Comparison of ENCODE assay signal across 22 cellular contexts in the genomic region with DNA sequence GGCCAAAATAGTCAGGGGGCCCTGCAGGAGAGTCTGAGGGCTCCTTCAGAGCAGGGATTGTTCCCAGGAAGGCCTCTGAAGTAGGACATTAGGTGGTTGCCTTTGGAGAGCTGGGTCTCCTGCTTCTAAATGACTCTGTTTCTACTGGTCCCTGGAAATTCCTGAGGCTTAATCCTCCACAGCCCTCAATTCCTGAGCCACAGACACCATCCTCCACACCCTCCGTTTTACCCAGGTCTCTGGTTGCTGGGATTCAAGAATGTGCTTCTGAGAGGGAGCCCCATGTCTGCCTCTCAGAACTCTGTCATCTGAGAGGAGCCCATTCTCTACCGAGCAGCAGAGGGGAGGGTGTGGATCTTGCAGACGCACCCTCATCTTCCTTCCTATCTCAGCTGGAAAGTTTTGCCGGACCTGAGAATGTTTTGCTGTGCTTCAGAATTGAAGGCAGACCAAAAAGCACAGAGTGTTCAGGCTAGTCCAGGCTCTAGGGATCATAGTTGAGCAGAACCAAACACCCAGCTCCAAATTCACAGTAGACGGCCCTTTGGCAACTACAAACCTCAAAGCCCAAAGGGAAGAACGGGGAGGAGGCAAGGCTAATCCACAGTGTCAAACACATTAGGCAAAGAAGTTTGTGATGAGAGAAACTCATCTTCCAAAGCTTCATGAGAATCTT. TPM values are rescaled to one million over a fixed set of nuclear protein-coding genes. Genes with fewer than 3 reads are reported as not detected.
A peak's percentile ranks its signal among the peaks of the same experiment; 100 is the strongest.
DNase-seq lines count a peak whose midpoint lies in the region; ATAC-seq and TF ChIP-seq lines count a peak whose summit lies in the region.
"Had no signal": no experiment of that assay in that cellular context is flagged by ENCODE, and none has a peak within 500 bp of the region (broad histone marks: within the 10 kb centered on the region; RNA-seq: fewer than 3 reads in every experiment).

No MANE protein-coding gene starts in this region.

- no peaks in the 10 kb centered on the region for H3K9me3 ChIP-seq in right atrium auricular region
- no peaks in the 10 kb centered on the region for H3K9me3 ChIP-seq in psoas muscle
- H3K9me3 ChIP-seq: adrenal gland, transverse colon had no signal

- intact Hi-C loops in Right ventricle myocardium inferior (cut with DNase I), result no loop called here
- intact Hi-C loops in psoas muscle (cut with DNase I), result no loop called here

- H3K27ac ChIP-seq in right atrium auricular region, result peak overlapping the region in 1 of 2 donors; percentile 26
- no peak overlapping the region for H3K27ac ChIP-seq in psoas muscle
- H3K27ac ChIP-seq in caudate nucleus (ENCODE audit: low read depth, low read length), result no peak overlapping the region
- H3K27ac ChIP-seq: adrenal gland had no signal

- peaks cover 0 to 17% of the 10 kb centered on the region in 2 donors for H3K4me1 ChIP-seq in right atrium auricular region
- H3K4me1 ChIP-seq in psoas muscle, result no peaks in the 10 kb centered on the region
- H3K4me1 ChIP-seq: adrenal gland, transverse colon had no signal

- ATAC-seq in Right ventricle myocardium inferior (peak; percentile 89), psoas muscle (peak in 3 of 4 donors; percentile 52 to 77 (median 69)), GM19328 (IDR thresholded peaks at IDR 0.05; ENCODE audit: unreplicated experiment) (no peak)
- ATAC-seq: stimulated activated memory B cell treated with anti-CD40 and anti-IgM and Interleukin-4, amounts not matched to agents 10 μg/mL and 1 μg/mL and 100 μg/mL, for 72 hours had no signal

- WGBS in psoas muscle, 3 donors, result 41 to 59% (median 45%) methylated on average over 6 of the region's 6 CpGs

- H3K4me3 ChIP-seq in right atrium auricular region (no peak overlapping the region), psoas muscle (no peak overlapping the region)
- H3K4me3 ChIP-seq: adrenal gland, transverse colon had no signal

- no peaks in the 10 kb centered on the region for H3K36me3 ChIP-seq in right atrium auricular region
- no peaks in the 10 kb centered on the region for H3K36me3 ChIP-seq in psoas muscle (ENCODE audit: insufficient read depth in 1 of 2, low read depth in 1 of 2)
- H3K36me3 ChIP-seq: adrenal gland, transverse colon had no signal

- TF ChIP-seq CTCF in right atrium auricular region (IDR thresholded peaks at IDR 0.05), result no peak
- TF ChIP-seq CTCF in psoas muscle (IDR thresholded peaks at IDR 0.05), result no peak

- DNase-seq in Right ventricle myocardium inferior (ENCODE audit: missing footprints) (peak; percentile 20), right atrium auricular region (ENCODE audit: low spot score) (no peak), islet precursor cell (peak; percentile 67), psoas muscle (peak in 1 of 2 donors; percentile 53), HuH-7 (ENCODE audit: low spot score) (no peak), NCI-H2029 (lab: John Stamatoyannopoulos, UW) (no peak), caudate nucleus (lab: John Stamatoyannopoulos, UW) (no peak)
- DNase-seq: 8988T; activated CD4-positive, alpha-beta T cell treated with anti-CD3 and anti-CD28 coated beads for 48 hours; activated effector memory CD4-positive, alpha-beta T cell treated with anti-CD3 and anti-CD28 coated beads, Interleukin-2, amount 50 U/mL, for 16 hours; adrenal gland; H7; IMR-90; NCI-H1436; NCI-H2171 treated with DMSO at 0.1 percent for 48 hours; NCI-H69; transverse colon had no signal

- H3K27me3 ChIP-seq in right atrium auricular region (no peaks in the 10 kb centered on the region), psoas muscle (ENCODE audit: insufficient read depth in 3 of 3, low read length in 2 of 3) (no peaks in the 10 kb centered on the region)
- H3K27me3 ChIP-seq: adrenal gland, transverse colon had no signal

RNA-seq across cellular contexts. Expression of a gene that starts 8.1 kb away (rescaled TPM):
- total RNA-seq in Right ventricle myocardium inferior, result 21.6 TPM
- 10 to 100 TPM; 12.3 to 16.9 TPM for total RNA-seq in right atrium auricular region
- 1 to 10 TPM; 1.2 to 8.5 (median 2.9) TPM for total RNA-seq in psoas muscle
- polyA plus RNA-seq in psoas muscle, result 1 to 10 TPM; 4.5 to 8.4 (median 4.5) TPM
- total RNA-seq: epithelial cell of proximal tubule, G401, H7, lung microvascular endothelial cell had no signal
- polyA plus RNA-seq: IMR-90 had no signal

Comparison
In these comparisons a context has a peak if more than half of its experiments do, and no peak if none do; other contexts are left out.
1. DNase-seq: peak in Right ventricle myocardium inferior (single experiment) and islet precursor cell (single experiment); none in right atrium auricular region (single experiment), HuH-7 (single experiment), NCI-H2029 (single experiment) and caudate nucleus (0 of 61).